Comparison of ENCODE assay signal across 10 cellular contexts in the genomic region with DNA sequence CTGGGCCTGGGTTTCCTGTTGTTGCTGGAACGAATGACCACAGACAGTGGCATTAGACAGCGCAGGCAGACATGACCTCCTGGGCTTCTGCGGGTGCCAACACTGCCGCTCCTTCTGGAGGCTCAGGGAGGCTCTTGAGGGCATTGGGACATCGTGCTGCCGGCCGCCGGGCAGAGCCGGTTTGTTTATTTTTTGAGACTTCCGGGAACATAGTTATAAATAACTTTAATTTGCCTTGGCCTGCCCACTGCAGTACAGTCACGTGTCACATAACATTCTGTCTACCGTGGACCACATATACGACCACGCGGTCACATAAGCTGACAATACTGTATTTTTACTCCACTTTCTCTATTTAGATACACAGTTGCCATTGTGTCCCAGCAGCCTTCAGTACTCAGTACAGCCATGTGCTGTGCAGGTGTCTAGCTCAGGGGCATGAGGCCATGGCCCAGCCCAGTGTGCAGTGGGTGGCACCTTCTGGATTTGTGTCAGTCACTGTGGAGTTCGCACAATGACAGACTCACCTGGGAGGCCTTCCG. TPM values are rescaled to one million over a fixed set of nuclear protein-coding genes. Genes with fewer than 3 reads are reported as not detected.
DNase-seq lines count a peak whose midpoint lies in the region; ATAC-seq and TF ChIP-seq lines count a peak whose summit lies in the region.
"Had no signal": no experiment of that assay in that cellular context is flagged by ENCODE, and none has a peak within 500 bp of the region (broad histone marks: within the 10 kb centered on the region; RNA-seq: fewer than 3 reads in every experiment).

No MANE protein-coding gene starts in this region.

- no peak overlapping the region for H3K4me3 Mint-ChIP-seq in stimulated activated naive CD8-positive, alpha-beta T cell treated with anti-CD3 and anti-CD28 coated beads, Interleukin-15, amount 100 ng/mL, for 72 hours
- H3K4me3 Mint-ChIP-seq: stimulated activated naive CD8-positive, alpha-beta T cell treated with anti-CD3 and anti-CD28 coated beads, Interleukin-15, Interleukin-2, amounts not matched to agents 100 ng/mL and 50 ng/mL, for 24 hours had no signal

- no TSS peak for BruUV-seq in IMR-90 (replicated peaks; lab: Mats Ljungman, UMichigan)

- ATAC-seq in IMR-90 (ENCODE audit: low read depth): peak; percentile 77
- no peak for ATAC-seq in stimulated activated naive CD8-positive, alpha-beta T cell treated with anti-CD3 and anti-CD28 coated beads, Interleukin-15, amount 100 ng/mL, for 72 hours
- ATAC-seq in GM18870 (IDR thresholded peaks at IDR 0.05; ENCODE audit: unreplicated experiment): no peak
- ATAC-seq in HG03432 (IDR thresholded peaks at IDR 0.05; ENCODE audit: unreplicated experiment): no peak
- no peak for ATAC-seq in GM18909 (IDR thresholded peaks at IDR 0.05; ENCODE audit: poor library complexity, unreplicated experiment)

- in situ Hi-C loops in IMR-90 (cut with MboI; ENCODE audit: low sequenced_read_pairs): no loop called here

- H3K14ac ChIP-seq in IMR-90 (replicated peaks; ENCODE audit: low read depth, low read length): 0 out of 2 replicates have a peak overlapping the region, but pooled peaks have one; percentile 55

- TF ChIP-seq POLR2A in IMR-90 (IDR thresholded peaks at IDR 0.05; ENCODE audit: low read depth, low read length): no peak

- peaks cover 29% of the 10 kb centered on the region for H4K20me1 ChIP-seq in IMR-90 (ENCODE audit: insufficient read depth, low read length)

- intact Hi-C loops in IMR-90 (cut with micrococcal nuclease): no loop called here

- no peak overlapping the region; the same call in 1 of the 2 replicates for H4K91ac ChIP-seq in IMR-90 (ENCODE audit: insufficient read depth, low read depth, low read length)

- H2AK9ac ChIP-seq in IMR-90 (replicated peaks; ENCODE audit: low read depth, low read length, poor library complexity): peak overlapping the region; percentile 62

- no peak overlapping the region for H3K9ac ChIP-seq in IMR-90 (ENCODE audit: low read depth, low read length)

- peak overlapping the region; percentile 48; the same call in 1 of the 2 replicates for H2BK20ac ChIP-seq in IMR-90 (ENCODE audit: low read depth, low read length)

- no peak overlapping the region for H2BK15ac ChIP-seq in IMR-90 (ENCODE audit: low read depth, low read length)

- DNase-seq in AG10803 (ENCODE audit: low read depth) (peak; percentile 32), IMR-90 (peak; percentile 60), coronary artery (ENCODE audit: low spot score) (no peak), mucosa of gallbladder (ENCODE audit: low spot score) (peak; percentile 68)
- no peak for DNase-seq in stimulated activated naive CD8-positive, alpha-beta T cell treated with anti-CD3 and anti-CD28 coated beads, Interleukin-15, amount 100 ng/mL, for 72 hours

- H3K56ac ChIP-seq in IMR-90 (ENCODE audit: extremely low read depth, insufficient read depth, low read length): no peak overlapping the region

- CTCF ChIA-PET in IMR-90 (lab: Yijun Ruan, JAX): no interaction called here

- no peak overlapping the region for H3K4me3 ChIP-seq in AG10803 (ENCODE audit: low read length)
- H3K4me3 ChIP-seq in IMR-90 (ENCODE audit: insufficient read depth, low read depth, low read length): no peak overlapping the region
- H3K4me3 ChIP-seq in coronary artery: peak overlapping the region; percentile 7

- H4K8ac ChIP-seq in IMR-90 (ENCODE audit: low read depth in 2 of 2, low read length in 2 of 2): peak overlapping the region in 1 of 2 experiments; percentile 39; a peak in 1 of 4 replicates

- H3K27ac Mint-ChIP-seq in stimulated activated naive CD8-positive, alpha-beta T cell treated with anti-CD3 and anti-CD28 coated beads, Interleukin-15, amount 100 ng/mL, for 72 hours: no peak overlapping the region

- no peak overlapping the region for H4K5ac ChIP-seq in IMR-90 (ENCODE audit: low read depth, low read length)

- peaks cover 13 to 70% of the 10 kb centered on the region in 2 experiments; a peak in 3 of 4 replicates for H3K79me1 ChIP-seq in IMR-90 (ENCODE audit: low read depth in 1 of 2, low read length in 2 of 2)

- no peaks in the 10 kb centered on the region for H3K9me3 ChIP-seq in IMR-90 (ENCODE audit: control insufficient read depth, insufficient read depth, low read length)

- H2BK5ac ChIP-seq in IMR-90 (ENCODE audit: low read depth, low read length, poor library complexity, severe bottlenecking): peak overlapping the region; percentile 51

- H3K4me2 ChIP-seq in IMR-90 (ENCODE audit: low read depth, low read length): peak overlapping the region; percentile 5; the same call in 1 of the 2 replicates

- dilution Hi-C loops in IMR-90 (cut with HindIII; ENCODE audit: low sequenced_read_pairs, unreplicated experiment): no loop called here

- H3K4me1 Mint-ChIP-seq in stimulated activated naive CD8-positive, alpha-beta T cell treated with anti-CD3 and anti-CD28 coated beads, Interleukin-15, amount 100 ng/mL, for 72 hours: peaks cover 27% of the 10 kb centered on the region

- H3K27ac ChIP-seq in IMR-90 (ENCODE audit: insufficient read depth, low read length) (peak overlapping the region; percentile 36; the same call in 1 of the 2 replicates), coronary artery (peak overlapping the region; percentile 57 to 77)
- H3K27ac ChIP-seq: epithelial cell of prostate had no signal

- peak overlapping the region; percentile 44 for H2AFZ ChIP-seq in IMR-90 (replicated peaks; ENCODE audit: low read length, poor library complexity)

- TF ChIP-seq CTCF in AG10803 (conservative IDR thresholded peaks at IDR 0.05; ENCODE audit: low read length) (no peak), IMR-90 (conservative IDR thresholded peaks at IDR 0.05; ENCODE audit: low read depth, low read length) (no peak), coronary artery (IDR thresholded peaks at IDR 0.05) (no peak)

- TF ChIP-seq RAD21 in IMR-90 (IDR thresholded peaks at IDR 0.05; ENCODE audit: low read length): no peak

- H2BK120ac ChIP-seq in IMR-90 (ENCODE audit: low read depth, low read length): 0 out of 2 replicates have a peak overlapping the region, but pooled peaks have one; percentile 16

- H3K9me3 Mint-ChIP-seq in stimulated activated naive CD8-positive, alpha-beta T cell treated with anti-CD3 and anti-CD28 coated beads, Interleukin-15, amount 100 ng/mL, for 72 hours: no peaks in the 10 kb centered on the region
- H3K9me3 Mint-ChIP-seq: stimulated activated naive CD8-positive, alpha-beta T cell treated with anti-CD3 and anti-CD28 coated beads, Interleukin-15, Interleukin-2, amounts not matched to agents 100 ng/mL and 50 ng/mL, for 24 hours had no signal

- H3K4ac ChIP-seq in IMR-90 (ENCODE audit: low read depth, low read length): peak overlapping the region; percentile 72

- POLR2A ChIA-PET in IMR-90 (lab: Charles Lee; ENCODE audit: unreplicated experiment): no interaction called here

- H3K27me3 ChIP-seq in IMR-90 (ENCODE audit: control insufficient read depth, insufficient read depth, low read length): no peaks in the 10 kb centered on the region

- H3K23ac ChIP-seq in IMR-90 (ENCODE audit: low read depth, low read length): no peak overlapping the region

- WGBS in IMR-90 (ENCODE audit: extremely low coverage in 2 of 2, insufficient read length in 1 of 2), 2 experiments: 38% methylated on average over 4 of the region's 17 CpGs; no CpG with 5 or more reads in 1 of the 2 experiments

- peaks cover 12% of the 10 kb centered on the region for H3K4me1 ChIP-seq in IMR-90 (ENCODE audit: control insufficient read depth, insufficient read depth, low read length)

- peaks cover 14% of the 10 kb centered on the region for H3K9me1 ChIP-seq in IMR-90 (ENCODE audit: insufficient read depth, low read length)

- H3K27me3 Mint-ChIP-seq in stimulated activated naive CD8-positive, alpha-beta T cell treated with anti-CD3 and anti-CD28 coated beads, Interleukin-15, amount 100 ng/mL, for 72 hours: no peaks in the 10 kb centered on the region
- H3K27me3 Mint-ChIP-seq: stimulated activated naive CD8-positive, alpha-beta T cell treated with anti-CD3 and anti-CD28 coated beads, Interleukin-15, Interleukin-2, amounts not matched to agents 100 ng/mL and 50 ng/mL, for 24 hours had no signal

- peaks cover 61% of the 10 kb centered on the region for H3K36me3 ChIP-seq in IMR-90 (ENCODE audit: control insufficient read depth, insufficient read depth, low read length)

- H3K18ac ChIP-seq in IMR-90 (ENCODE audit: low read depth, low read length): no peak overlapping the region

- H2AK5ac ChIP-seq in IMR-90 (ENCODE audit: low read depth, low read length): peak overlapping the region; percentile 93

RNA-seq across cellular contexts. Expression of gene TOR4A, which starts 8.2 kb away (rescaled TPM):
- total RNA-seq in IMR-90 (2012; rRNA removed) (9.7 and 11.4 TPM in 2 replicates), mucosa of gallbladder (61.6 TPM)
- polyA plus RNA-seq in IMR-90 (2012; rRNA removed): 22.9 and 28.4 TPM in 2 replicates
- 17.3 and 37.9 TPM in 2 replicates for polyA plus RNA-seq in IMR-90 (2012; cell fraction: cytosol; rRNA removed)
- 14.3 and 42.3 TPM in 2 replicates for polyA plus RNA-seq in IMR-90 (2012; cell fraction: nucleus; rRNA removed; ENCODE audit: low replicate concordance)

RNA-seq across cellular contexts. Expression of gene NELFB, which starts 14.2 kb away (rescaled TPM):
- 36.7 and 36.9 TPM in 2 replicates for total RNA-seq in IMR-90 (2012; rRNA removed)
- polyA plus RNA-seq in IMR-90 (2012; rRNA removed): 65.1 and 66.0 TPM in 2 replicates
- polyA plus RNA-seq in IMR-90 (2012; cell fraction: cytosol; rRNA removed): 38.5 and 59.2 TPM in 2 replicates
- polyA plus RNA-seq in IMR-90 (2012; cell fraction: nucleus; rRNA removed; ENCODE audit: low replicate concordance): 43.4 and 76.9 TPM in 2 replicates
- total RNA-seq in mucosa of gallbladder: 61.2 TPM

RNA-seq across cellular contexts. Expression of gene STPG3, which starts 18.2 kb away (rescaled TPM):
- total RNA-seq in IMR-90 (2012; rRNA removed) (not detected in 2 replicates), mucosa of gallbladder (not detected)
- not detected in 2 replicates for polyA plus RNA-seq in IMR-90 (2012; rRNA removed)
- not detected in 2 replicates for polyA plus RNA-seq in IMR-90 (2012; cell fraction: cytosol; rRNA removed)
- 0.09 TPM in 1 of 2 replicates, not detected in the other for polyA plus RNA-seq in IMR-90 (2012; cell fraction: nucleus; rRNA removed; ENCODE audit: low replicate concordance)

RNA-seq across cellular contexts. Expression of gene TUBB4B, which starts 28.2 kb away (rescaled TPM):
- total RNA-seq in IMR-90 (2012; rRNA removed) (236 and 237 TPM in 2 replicates), mucosa of gallbladder (296 TPM)
- 529 and 613 TPM in 2 replicates for polyA plus RNA-seq in IMR-90 (2012; rRNA removed)
- polyA plus RNA-seq in IMR-90 (2012; cell fraction: cytosol; rRNA removed): 396 and 719 TPM in 2 replicates
- polyA plus RNA-seq in IMR-90 (2012; cell fraction: nucleus; rRNA removed; ENCODE audit: low replicate concordance): 295 and 529 TPM in 2 replicates

RNA-seq across cellular contexts. Expression of gene NRARP, which starts 32.8 kb away (rescaled TPM):
- total RNA-seq in IMR-90 (2012; rRNA removed): not detected in 2 replicates
- polyA plus RNA-seq in IMR-90 (2012; rRNA removed): 0.15 and 0.39 TPM in 2 replicates
- 0.37 and 1.8 TPM in 2 replicates for polyA plus RNA-seq in IMR-90 (2012; cell fraction: cytosol; rRNA removed)
- 2.9 and 4.1 TPM in 2 replicates for polyA plus RNA-seq in IMR-90 (2012; cell fraction: nucleus; rRNA removed; ENCODE audit: low replicate concordance)
- total RNA-seq in mucosa of gallbladder: 124 TPM

Comparison
In these comparisons a context has a peak if more than half of its experiments do, and no peak if none do; other contexts are left out.
1. DNase-seq: peak in AG10803 (single experiment), IMR-90 (single experiment) and mucosa of gallbladder (single experiment); none in coronary artery (single experiment) and stimulated activated naive CD8-positive, alpha-beta T cell treated with anti-CD3 and anti-CD28 coated beads, Interleukin-15, amount 100 ng/mL, for 72 hours (0 of 2).